31 cellular contexts compared by ENCODE assay signal in genomic region chr11:12791245-12791644, GRCh38.
"Had no signal": no experiment of that assay in that cellular context is flagged by ENCODE, and none has a peak within 500 bp of the region (broad histone marks: within the 10 kb centered on the region; RNA-seq: fewer than 3 reads in every experiment).

No MANE protein-coding gene starts in this region.

- H3K27me3 ChIP-seq: body of pancreas, left lung, ovary, thyroid gland had no signal

- H3K4me3 ChIP-seq: body of pancreas, coronary artery, left lung, lower lobe of right lung, ovary, skin epidermis, thyroid gland had no signal

- H3K9me3 ChIP-seq: body of pancreas, left lung, lower lobe of right lung, ovary, thyroid gland had no signal

- H3K27ac ChIP-seq: body of pancreas, left lung, lower lobe of right lung, ovary, skin epidermis, thyroid gland had no signal

- H3K36me3 ChIP-seq: left lung, ovary, thyroid gland had no signal

- H3K27ac Mint-ChIP-seq: activated CD4-positive, alpha-beta T cell treated with anti-CD3 and anti-CD28 coated beads for 36 hours; activated CD8-positive, alpha-beta memory T cell treated with anti-CD3 and anti-CD28 coated beads, Interleukin-2, amount 10 ng/mL, durations not matched to agents 7 days and 5 days; activated CD8-positive, alpha-beta T cell treated with anti-CD3 and anti-CD28 coated beads, Interleukin-2, amount 10 ng/mL, durations not matched to agents 7 days and 5 days; activated naive CD4-positive, alpha-beta T cell treated with anti-CD3 and anti-CD28 coated beads, Interleukin-2, amount 50 U/mL, for 72 hours; activated T-cell treated with anti-CD3 and anti-CD28 coated beads, Interleukin-2, amount 50 U/mL, for 72 hours; effector memory CD8-positive, alpha-beta T cell; immature natural killer cell; naive B cell; progenitor cell of endocrine pancreas; stimulated activated memory B cell treated with anti-CD40 and anti-IgM and Interleukin-4, amounts not matched to agents 10 μg/mL and 1 μg/mL and 100 μg/mL, for 72 hours; stimulated activated naive CD8-positive, alpha-beta T cell treated with anti-CD3 and anti-CD28 coated beads, Interleukin-15, amount 100 ng/mL, for 72 hours; T-helper 17 cell had no signal

- DNase-seq: activated CD4-positive, alpha-beta T cell treated with anti-CD3 and anti-CD28 coated beads for 36 hours; activated CD4-positive, CD25-positive, alpha-beta regulatory T cell; activated CD8-positive, alpha-beta memory T cell treated with anti-CD3 and anti-CD28 coated beads, Interleukin-2, amount 10 ng/mL, durations not matched to agents 7 days and 5 days; activated CD8-positive, alpha-beta T cell treated with anti-CD3 and anti-CD28 coated beads, Interleukin-2, amount 10 ng/mL, durations not matched to agents 7 days and 5 days; activated naive CD4-positive, alpha-beta T cell; activated T-cell treated with anti-CD3 and anti-CD28 coated beads, Interleukin-2, amount 50 U/mL, for 72 hours; anterior cingulate cortex; body of pancreas; cerebellar nuclear complex; effector memory CD8-positive, alpha-beta T cell; head of caudate nucleus; hippocampal formation; immature natural killer cell; kidney; left lung; lower lobe of right lung; mesenchymal stem cell; naive B cell; ovary; retina; stimulated activated CD4-positive, alpha-beta T cell treated with anti-CD3 and anti-CD28 coated beads, Interleukin-4, amount 100 ng/mL, for 24 hours; stimulated activated CD8-positive, alpha-beta memory T cell treated with anti-CD3 and anti-CD28 coated beads, Interleukin-4, amount 100 ng/mL, for 48 hours; stimulated activated naive CD8-positive, alpha-beta T cell treated with anti-CD3 and anti-CD28 coated beads, Interleukin-15, amount 100 ng/mL, for 72 hours; substantia nigra; T-helper 17 cell; thyroid gland had no signal

- H3K36me3 Mint-ChIP-seq: activated CD8-positive, alpha-beta memory T cell treated with anti-CD3 and anti-CD28 coated beads, Interleukin-2, amount 10 ng/mL, durations not matched to agents 7 days and 5 days; activated naive CD4-positive, alpha-beta T cell treated with anti-CD3 and anti-CD28 coated beads, Interleukin-2, amount 50 U/mL, for 72 hours; immature natural killer cell; naive B cell; stimulated activated memory B cell treated with anti-CD40 and anti-IgM and Interleukin-4, amounts not matched to agents 10 μg/mL and 1 μg/mL and 100 μg/mL, for 72 hours had no signal

- H3K4me1 Mint-ChIP-seq: activated CD4-positive, alpha-beta T cell treated with anti-CD3 and anti-CD28 coated beads for 36 hours; activated CD8-positive, alpha-beta memory T cell treated with anti-CD3 and anti-CD28 coated beads, Interleukin-2, amount 10 ng/mL, durations not matched to agents 7 days and 5 days; immature natural killer cell; naive B cell; stimulated activated memory B cell treated with anti-CD40 and anti-IgM and Interleukin-4, amounts not matched to agents 10 μg/mL and 1 μg/mL and 100 μg/mL, for 72 hours; stimulated activated naive CD8-positive, alpha-beta T cell treated with anti-CD3 and anti-CD28 coated beads, Interleukin-15, amount 100 ng/mL, for 72 hours had no signal

- H3K9me3 Mint-ChIP-seq: activated naive CD4-positive, alpha-beta T cell treated with anti-CD3 and anti-CD28 coated beads, Interleukin-2, amount 50 U/mL, for 72 hours; activated T-cell treated with anti-CD3 and anti-CD28 coated beads, Interleukin-2, amount 50 U/mL, for 72 hours; effector memory CD8-positive, alpha-beta T cell; stimulated activated memory B cell treated with anti-CD40 and anti-IgM and Interleukin-4, amounts not matched to agents 10 μg/mL and 1 μg/mL and 100 μg/mL, for 72 hours; stimulated activated naive CD8-positive, alpha-beta T cell treated with anti-CD3 and anti-CD28 coated beads, Interleukin-15, amount 100 ng/mL, for 72 hours had no signal

- H3K4me1 ChIP-seq: left lung, lower lobe of right lung, thyroid gland had no signal

- H3K4me3 Mint-ChIP-seq: activated CD4-positive, alpha-beta T cell treated with anti-CD3 and anti-CD28 coated beads for 36 hours; activated CD8-positive, alpha-beta memory T cell treated with anti-CD3 and anti-CD28 coated beads, Interleukin-2, amount 10 ng/mL, durations not matched to agents 7 days and 5 days; activated CD8-positive, alpha-beta T cell treated with anti-CD3 and anti-CD28 coated beads, Interleukin-2, amount 10 ng/mL, durations not matched to agents 7 days and 5 days; activated T-cell treated with anti-CD3 and anti-CD28 coated beads, Interleukin-2, amount 50 U/mL, for 72 hours; effector memory CD8-positive, alpha-beta T cell; immature natural killer cell; naive B cell; stimulated activated memory B cell treated with anti-CD40 and anti-IgM and Interleukin-4, amounts not matched to agents 10 μg/mL and 1 μg/mL and 100 μg/mL, for 72 hours; stimulated activated naive CD8-positive, alpha-beta T cell treated with anti-CD3 and anti-CD28 coated beads, Interleukin-15, amount 100 ng/mL, for 72 hours; T-helper 17 cell had no signal

- H3K27me3 Mint-ChIP-seq: progenitor cell of endocrine pancreas; stimulated activated memory B cell treated with anti-CD40 and anti-IgM and Interleukin-4, amounts not matched to agents 10 μg/mL and 1 μg/mL and 100 μg/mL, for 72 hours had no signal
